18 cellular contexts compared by ENCODE assay signal in the genomic region with DNA sequence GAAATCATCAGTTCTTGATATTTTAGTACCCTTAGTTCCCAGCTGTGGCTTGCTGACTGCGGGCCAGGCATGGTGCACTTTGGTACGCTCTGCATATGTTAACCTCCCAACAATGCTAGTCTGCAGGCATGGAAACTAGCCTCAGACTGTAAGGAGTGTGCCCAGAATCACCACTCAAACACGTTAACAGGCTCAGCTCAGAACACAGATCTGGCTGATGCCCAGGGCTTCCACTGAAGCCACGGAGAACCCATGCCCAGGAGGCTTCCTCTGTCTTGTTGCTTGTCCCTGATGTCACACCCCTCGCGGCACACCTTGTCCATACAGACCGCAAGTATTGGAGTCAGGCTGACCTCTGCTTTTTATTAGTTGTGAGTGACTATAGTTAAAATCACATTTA.
DNase-seq lines count a peak whose midpoint lies in the region; ATAC-seq and TF ChIP-seq lines count a peak whose summit lies in the region.
"Had no signal": no experiment of that assay in that cellular context is flagged by ENCODE, and none has a peak within 500 bp of the region (broad histone marks: within the 10 kb centered on the region; RNA-seq: fewer than 3 reads in every experiment).

No MANE protein-coding gene starts in this region.

- POLR2A ChIA-PET in IMR-90 (lab: Charles Lee; ENCODE audit: unreplicated experiment), result no interaction called here
- POLR2A ChIA-PET in activated CD4-positive, alpha-beta T cell treated with anti-CD3 and anti-CD28 coated beads, Interleukin-2, amount 10 ng/mL, durations not matched to agents 7 days and 5 days (lab: Charles Lee), result no interaction called here

- no peak overlapping the region for H3K14ac ChIP-seq in IMR-90 (replicated peaks; ENCODE audit: low read depth, low read length)

- H3K79me2 ChIP-seq in osteoblast (ENCODE audit: insufficient read depth, low read length), result peaks cover 11% of the 10 kb centered on the region

- H3K36me3 ChIP-seq in IMR-90 (ENCODE audit: control insufficient read depth, insufficient read depth, low read length) (peaks cover 60% of the 10 kb centered on the region), heart left ventricle (peaks cover 0 to 98% (median 84%) of the 10 kb centered on the region in 9 donors), osteoblast (ENCODE audit: insufficient read depth, low read length) (peaks cover 78% of the 10 kb centered on the region)

- TF ChIP-seq RAD21 in IMR-90 (IDR thresholded peaks at IDR 0.05; ENCODE audit: low read length), result no peak

- H3K23ac ChIP-seq in IMR-90 (ENCODE audit: low read depth, low read length), result no peak overlapping the region

- H3K4me1 ChIP-seq in IMR-90 (ENCODE audit: control insufficient read depth, insufficient read depth, low read length) (peaks cover 22% of the 10 kb centered on the region), heart left ventricle (peaks cover 0 to 11% (median 1%) of the 10 kb centered on the region in 12 donors), osteoblast (ENCODE audit: insufficient read depth, low read length) (peaks cover 30% of the 10 kb centered on the region)

- BruUV-seq in IMR-90 (replicated peaks; lab: Mats Ljungman, UMichigan), result no TSS peak

- H4K20me1 ChIP-seq in IMR-90 (ENCODE audit: insufficient read depth, low read length), result peaks cover 52% of the 10 kb centered on the region
- peaks cover 6% of the 10 kb centered on the region for H4K20me1 ChIP-seq in osteoblast (ENCODE audit: insufficient read depth, low read length)

- in situ Hi-C loops in IMR-90 (cut with MboI; ENCODE audit: low sequenced_read_pairs), result no loop called here
- in situ Hi-C loops in G401 (cut with HindIII; ENCODE audit: low sequenced_read_pairs), result no loop called here

- H3K4me3 ChIP-seq in IMR-90 (ENCODE audit: insufficient read depth, low read depth, low read length), result no peak overlapping the region
- no peak overlapping the region for H3K4me3 ChIP-seq in heart left ventricle
- no peak overlapping the region for H3K4me3 ChIP-seq in osteoblast (ENCODE audit: insufficient read depth, low read length)
- H3K4me3 ChIP-seq: GM23338 had no signal

- ATAC-seq in IMR-90 (ENCODE audit: low read depth) (no peak), heart left ventricle (peak; percentile 69 to 95 (median 91)), left ventricle myocardium superior (peak; percentile 97)
- ATAC-seq: GM23338 had no signal

- H3K4ac ChIP-seq in IMR-90 (ENCODE audit: low read depth, low read length), result no peak overlapping the region

- CTCF ChIA-PET in IMR-90 (lab: Yijun Ruan, JAX), result no interaction called here
- CTCF ChIA-PET in activated CD4-positive, alpha-beta T cell treated with anti-CD3 and anti-CD28 coated beads, Interleukin-2, amount 10 ng/mL, durations not matched to agents 7 days and 5 days (lab: Charles Lee), result interaction anchor here (2.1 kb wide), 1 partner anchor 254 kb away, joined by 6 read pairs; no protein-coding TSS in a partner anchor

- H3K27ac ChIP-seq in IMR-90 (ENCODE audit: insufficient read depth, low read length) (peak overlapping the region; percentile 21; the same call in 1 of the 2 replicates), heart left ventricle (no peak overlapping the region), osteoblast (ENCODE audit: low read depth, low read length) (no peak overlapping the region)

- TF ChIP-seq POLR2A in IMR-90 (IDR thresholded peaks at IDR 0.05; ENCODE audit: low read depth, low read length) (no peak), heart left ventricle (IDR thresholded peaks at IDR 0.05) (no peak)

- no peak overlapping the region for H3K18ac ChIP-seq in IMR-90 (ENCODE audit: low read depth, low read length)

- H2AK9ac ChIP-seq in IMR-90 (replicated peaks; ENCODE audit: low read depth, low read length, poor library complexity), result peak overlapping the region; percentile 38

- DNase-seq in HFFc6 (no peak), IMR-90 (no peak), heart left ventricle (peak in 2 of 5 donors; percentile 52 to 58), left ventricle myocardium superior (peak; percentile 73), G401 (ENCODE audit: low spot score) (no peak), osteoblast (ENCODE audit: insufficient read length, low spot score, missing footprints) (no peak)
- no peak for DNase-seq in activated CD4-positive, alpha-beta T cell treated with anti-CD3 and anti-CD28 coated beads, Interleukin-2, amount 10 ng/mL, durations not matched to agents 7 days and 5 days
- DNase-seq: ACHN; BE2C; C1 segment of cervical spinal cord; CD4-positive, CD25-positive, alpha-beta regulatory T cell; CD8-positive, alpha-beta memory T cell; COR-L47; DMS 273 treated with DMSO at 0.1 percent for 48 hours; GDM1; HCEC 1CT had no signal

- no peak for TF ChIP-seq CTCF in HFFc6 (IDR thresholded peaks at IDR 0.05)
- TF ChIP-seq CTCF in IMR-90 (conservative IDR thresholded peaks at IDR 0.05; ENCODE audit: low read depth, low read length), result no peak
- no peak for TF ChIP-seq CTCF in heart left ventricle (IDR thresholded peaks at IDR 0.05)
- TF ChIP-seq CTCF in osteoblast (IDR thresholded peaks at IDR 0.05; ENCODE audit: extremely low read depth, low read depth, low read length), result no peak

- H2BK120ac ChIP-seq in IMR-90 (ENCODE audit: low read depth, low read length), result no peak overlapping the region

- no peak overlapping the region; the same call in 1 of the 2 replicates for H3K4me3 Mint-ChIP-seq in HFFc6
- no peak overlapping the region for H3K4me3 Mint-ChIP-seq in activated CD4-positive, alpha-beta T cell treated with anti-CD3 and anti-CD28 coated beads, Interleukin-2, amount 10 ng/mL, durations not matched to agents 7 days and 5 days
- H3K4me3 Mint-ChIP-seq: CD4-positive, CD25-positive, alpha-beta regulatory T cell; CD8-positive, alpha-beta memory T cell; GM23338; IgD-negative memory B cell had no signal

- H3K9ac ChIP-seq in IMR-90 (ENCODE audit: low read depth, low read length), result no peak overlapping the region

- no peak overlapping the region for H2BK20ac ChIP-seq in IMR-90 (ENCODE audit: low read depth, low read length)

- H3K9me3 ChIP-seq in IMR-90 (ENCODE audit: control insufficient read depth, insufficient read depth, low read length) (no peaks in the 10 kb centered on the region), heart left ventricle (peaks cover 0 to 4% (median 0%) of the 10 kb centered on the region in 12 donors), osteoblast (ENCODE audit: low read depth, low read length) (no peaks in the 10 kb centered on the region)
- H3K9me3 ChIP-seq: BE2C had no signal

- peaks cover 42% of the 10 kb centered on the region for H3K4me1 Mint-ChIP-seq in HFFc6 (ENCODE audit: low read depth)
- peaks cover 15% of the 10 kb centered on the region for H3K4me1 Mint-ChIP-seq in activated CD4-positive, alpha-beta T cell treated with anti-CD3 and anti-CD28 coated beads, Interleukin-2, amount 10 ng/mL, durations not matched to agents 7 days and 5 days
- H3K4me1 Mint-ChIP-seq: CD8-positive, alpha-beta memory T cell; GM23338; IgD-negative memory B cell had no signal

- H4K8ac ChIP-seq in IMR-90 (ENCODE audit: low read depth in 2 of 2, low read length in 2 of 2), result no peak overlapping the region

- H3K79me1 ChIP-seq in IMR-90 (ENCODE audit: low read depth in 1 of 2, low read length in 2 of 2), result peaks cover 39 to 67% of the 10 kb centered on the region in 2 experiments

- peak overlapping the region; percentile 64 for H3K27ac Mint-ChIP-seq in HFFc6
- H3K27ac Mint-ChIP-seq in activated CD4-positive, alpha-beta T cell treated with anti-CD3 and anti-CD28 coated beads, Interleukin-2, amount 10 ng/mL, durations not matched to agents 7 days and 5 days, result no peak overlapping the region
- H3K27ac Mint-ChIP-seq: CD4-positive, CD25-positive, alpha-beta regulatory T cell; CD8-positive, alpha-beta memory T cell; GM23338; IgD-negative memory B cell had no signal

- peaks cover 69% of the 10 kb centered on the region for H3K36me3 Mint-ChIP-seq in HFFc6 (ENCODE audit: low read depth)
- H3K36me3 Mint-ChIP-seq in activated CD4-positive, alpha-beta T cell treated with anti-CD3 and anti-CD28 coated beads, Interleukin-2, amount 10 ng/mL, durations not matched to agents 7 days and 5 days (ENCODE audit: low read depth), result no peaks in the 10 kb centered on the region
- H3K36me3 Mint-ChIP-seq: CD4-positive, CD25-positive, alpha-beta regulatory T cell had no signal

- H2AFZ ChIP-seq in IMR-90 (replicated peaks; ENCODE audit: low read length, poor library complexity), result no peak overlapping the region
- H2AFZ ChIP-seq in osteoblast (ENCODE audit: low read length), result no peak overlapping the region
- H2AFZ ChIP-seq: GM23338 had no signal

- H3K27me3 ChIP-seq in IMR-90 (ENCODE audit: control insufficient read depth, insufficient read depth, low read length) (no peaks in the 10 kb centered on the region), heart left ventricle (no peaks in the 10 kb centered on the region), osteoblast (ENCODE audit: insufficient read depth, low read length) (no peaks in the 10 kb centered on the region)
- H3K27me3 ChIP-seq: BE2C had no signal

- H2BK15ac ChIP-seq in IMR-90 (ENCODE audit: low read depth, low read length), result no peak overlapping the region

- no peaks in the 10 kb centered on the region for H3K9me3 Mint-ChIP-seq in HFFc6
- no peaks in the 10 kb centered on the region for H3K9me3 Mint-ChIP-seq in activated CD4-positive, alpha-beta T cell treated with anti-CD3 and anti-CD28 coated beads, Interleukin-2, amount 10 ng/mL, durations not matched to agents 7 days and 5 days
- H3K9me3 Mint-ChIP-seq: CD4-positive, CD25-positive, alpha-beta regulatory T cell; CD8-positive, alpha-beta memory T cell; GM23338; IgD-negative memory B cell had no signal

- H4K91ac ChIP-seq in IMR-90 (ENCODE audit: insufficient read depth, low read depth, low read length), result no peak overlapping the region

- no peak overlapping the region for H2BK5ac ChIP-seq in IMR-90 (ENCODE audit: low read depth, low read length, poor library complexity, severe bottlenecking)

- no peak overlapping the region for H3K4me2 ChIP-seq in IMR-90 (ENCODE audit: low read depth, low read length)
- no peak overlapping the region for H3K4me2 ChIP-seq in osteoblast (ENCODE audit: insufficient read depth, low read length)
- H3K4me2 ChIP-seq: GM23338 had no signal

- peak overlapping the region; percentile 32; the same call in 1 of the 2 replicates for H4K5ac ChIP-seq in IMR-90 (ENCODE audit: low read depth, low read length)

- no peak overlapping the region for H2AK5ac ChIP-seq in IMR-90 (ENCODE audit: low read depth, low read length)

- no CpG with 5 or more reads among the region's 7 CpGs for WGBS in IMR-90 (ENCODE audit: extremely low coverage in 2 of 2, insufficient read length in 1 of 2), 2 experiments
- WGBS in heart left ventricle, 4 donors, result 58 to 70% (median 61%) methylated on average over 7 of the region's 7 CpGs

- H3K9me1 ChIP-seq in IMR-90 (ENCODE audit: insufficient read depth, low read length), result peaks cover 7% of the 10 kb centered on the region

- H3K56ac ChIP-seq in IMR-90 (ENCODE audit: extremely low read depth, insufficient read depth, low read length), result no peak overlapping the region

- peaks cover 43% of the 10 kb centered on the region for H3K27me3 Mint-ChIP-seq in HFFc6 (ENCODE audit: insufficient read depth)
- peaks cover 5% of the 10 kb centered on the region for H3K27me3 Mint-ChIP-seq in activated CD4-positive, alpha-beta T cell treated with anti-CD3 and anti-CD28 coated beads, Interleukin-2, amount 10 ng/mL, durations not matched to agents 7 days and 5 days
- H3K27me3 Mint-ChIP-seq: IgD-negative memory B cell had no signal

- dilution Hi-C loops in IMR-90 (cut with HindIII; ENCODE audit: low sequenced_read_pairs, unreplicated experiment), result no loop called here

- intact Hi-C loops in IMR-90 (cut with micrococcal nuclease), result no loop called here
- intact Hi-C loops in heart left ventricle (cut with DNase I), result loop anchor here in 6 of 10 donors (5.0 to 10.0 kb wide), 3 partner anchors 250 to 620 kb away; partner anchors contain the start of gene OTULIN (in 1 of the 6)
- intact Hi-C loops in left ventricle myocardium superior (cut with micrococcal nuclease), result no loop called here

Comparison
In these comparisons a context has a peak if more than half of its experiments do, and no peak if none do; other contexts are left out.
1. intact Hi-C loops: an anchor here in heart left ventricle (5.0 to 10.0 kb wide); none called in IMR-90 and left ventricle myocardium superior.